Comparison of ENCODE assay signal across 8 cellular contexts in the genomic region with DNA sequence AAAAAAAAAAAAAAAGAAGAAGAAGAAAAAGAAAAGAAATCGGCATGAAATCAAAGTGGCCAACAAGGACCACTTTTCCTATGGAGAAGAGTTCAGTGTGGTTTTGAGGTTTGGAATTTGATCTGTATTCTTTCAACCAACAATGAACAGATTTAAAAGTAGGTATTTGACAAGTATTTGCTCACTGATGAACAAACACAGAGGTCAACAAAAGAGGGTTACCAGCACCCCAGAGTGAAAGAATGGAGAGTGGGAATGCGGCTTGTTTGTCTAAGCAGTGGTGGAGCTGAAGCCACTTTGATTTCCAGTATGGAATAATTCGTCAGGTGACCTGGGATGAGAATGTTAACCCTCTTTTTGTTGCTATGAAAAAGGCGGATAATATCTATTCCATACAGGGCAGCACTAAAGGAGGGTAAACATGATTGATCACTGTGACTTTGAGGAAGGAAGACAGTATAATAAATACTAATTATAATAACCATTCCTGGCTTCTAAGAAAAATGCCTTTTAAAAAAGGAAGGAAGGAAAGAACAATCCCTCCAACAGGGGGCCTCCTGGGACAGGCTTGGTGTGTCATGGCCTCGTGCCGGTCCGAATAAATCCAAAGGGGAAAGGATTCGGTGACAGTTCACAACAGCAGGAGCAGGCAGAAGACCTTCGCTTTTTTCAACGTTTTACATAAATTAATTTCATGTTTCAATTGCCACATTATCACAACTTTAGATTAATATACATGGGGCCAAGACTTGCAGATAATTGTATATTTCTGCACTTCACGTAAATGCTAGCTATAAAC. TPM values are rescaled to one million over a fixed set of nuclear protein-coding genes. Genes with fewer than 3 reads are reported as not detected.
DNase-seq lines count a peak whose midpoint lies in the region; ATAC-seq and TF ChIP-seq lines count a peak whose summit lies in the region.

No MANE protein-coding gene starts in this region.

- TF ChIP-seq CTCF in MCF 10A (IDR thresholded peaks at IDR 0.05; ENCODE audit: unreplicated experiment) (peak; percentile 20), breast epithelium (IDR thresholded peaks at IDR 0.05) (no peak), PC-3 (conservative IDR thresholded peaks at IDR 0.05; ENCODE audit: low read depth, low read length) (peak; percentile 88), testis (IDR thresholded peaks at IDR 0.05) (no peak)

- H3K4me3 ChIP-seq in breast epithelium (no peak overlapping the region), PC-3 (ENCODE audit: low read length) (no peak overlapping the region), testis (no peak overlapping the region)

- no peak overlapping the region for H3K4me3 Mint-ChIP-seq in MCF 10A (ENCODE audit: unreplicated experiment)

- BruUV-seq in MCF 10A (replicated peaks; lab: Mats Ljungman, UMichigan) = no TSS peak
- BruUV-seq in PC-3 (replicated peaks; lab: Mats Ljungman, UMichigan) = no TSS peak

- H2AFZ ChIP-seq in PC-3 (ENCODE audit: low read length) = peak overlapping the region; percentile 13

- no peaks in the 10 kb centered on the region for H3F3A ChIP-seq in PC-3 (ENCODE audit: low read length, unreplicated experiment)

- H3K27ac Mint-ChIP-seq in MCF 10A (ENCODE audit: low read depth, unreplicated experiment) = no peak overlapping the region

- CTCF ChIA-PET in MCF 10A (lab: Yijun Ruan, JAX) (interaction anchor here (0.6 to 1.4 kb wide), 3 partner anchors 31 to 248 kb away, joined by 3 to 5 read pairs (median 4); no protein-coding TSS in a partner anchor), PC-3 (lab: Charles Lee) (no interaction called here)

- POLR2A ChIA-PET in MCF 10A (lab: Yijun Ruan, JAX) = interaction anchor here (0.7 kb wide), 1 partner anchor 261 kb away, joined by 3 read pairs; no protein-coding TSS in a partner anchor
- POLR2A ChIA-PET in PC-3 (lab: Charles Lee; ENCODE audit: unreplicated experiment) = no interaction called here

- H3K27ac ChIP-seq in breast epithelium (no peak overlapping the region), PC-3 (ENCODE audit: low read length) (peak overlapping the region; percentile 19; the same call in 1 of the 2 replicates), testis (no peak overlapping the region)

- WGBS in testis, 2 donors = 57 to 60% methylated on average over 11 of the region's 11 CpGs

- no peak overlapping the region for H3K9ac ChIP-seq in PC-3 (ENCODE audit: low read length)

- no peaks in the 10 kb centered on the region for H3K36me3 ChIP-seq in breast epithelium
- H3K36me3 ChIP-seq in PC-3 (ENCODE audit: low read depth, low read length) = no peaks in the 10 kb centered on the region
- no peaks in the 10 kb centered on the region for H3K36me3 ChIP-seq in testis (ENCODE audit: low read depth, missing control alignments)

- H4K20me1 ChIP-seq in PC-3 (ENCODE audit: low read length) = no peaks in the 10 kb centered on the region

- DNase-seq in MCF 10A (ENCODE audit: unreplicated experiment) = peak; percentile 48
- no peak for DNase-seq in breast epithelium (ENCODE audit: low spot score in 2 of 2)
- peak; percentile 75 for DNase-seq in PC-3
- peak; percentile 24 for DNase-seq in fibroblast of peridontal ligament (ENCODE audit: extremely low read depth)
- peak; percentile 22 for DNase-seq in testis
- no peak for DNase-seq in LoVo (ENCODE audit: low spot score)
- DNase-seq in NCI-H2171 (lab: John Stamatoyannopoulos, UW) = no peak

- ATAC-seq in PC-3 (peak; percentile 76), HG02588 (IDR thresholded peaks at IDR 0.05; ENCODE audit: unreplicated experiment) (no peak)

- peaks cover 6% of the 10 kb centered on the region for H3K4me1 Mint-ChIP-seq in MCF 10A (ENCODE audit: insufficient read depth, unreplicated experiment)

- H3K9me3 Mint-ChIP-seq in MCF 10A (ENCODE audit: unreplicated experiment) = no peaks in the 10 kb centered on the region

- no peaks in the 10 kb centered on the region for H3K9me2 ChIP-seq in PC-3 (replicated peaks; ENCODE audit: low read length)

- intact Hi-C loops in MCF 10A (cut with micrococcal nuclease) (no loop called here), breast epithelium (cut with DNase I; ENCODE audit: low total_unique reads) (no loop called here), PC-3 (cut with micrococcal nuclease) (loop anchor here (1.0 to 10.0 kb wide), 6 partner anchors 15 to 266 kb away; no protein-coding TSS in a partner anchor), testis (cut with DNase I; ENCODE audit: low total_unique reads) (no loop called here)

- no peaks in the 10 kb centered on the region for H3K36me3 Mint-ChIP-seq in MCF 10A (ENCODE audit: insufficient read depth, unreplicated experiment)

- peak overlapping the region; percentile 30 for H3K4me2 ChIP-seq in PC-3 (ENCODE audit: low read length)

- H3K27me3 Mint-ChIP-seq in MCF 10A (ENCODE audit: insufficient read depth, unreplicated experiment) = no peaks in the 10 kb centered on the region

- no peaks in the 10 kb centered on the region for H3K79me2 ChIP-seq in PC-3 (ENCODE audit: low read length)

- H3K9me3 ChIP-seq in breast epithelium = no peaks in the 10 kb centered on the region
- H3K9me3 ChIP-seq in PC-3 (ENCODE audit: low read length) = no peaks in the 10 kb centered on the region
- no peaks in the 10 kb centered on the region for H3K9me3 ChIP-seq in testis

- TF ChIP-seq POLR2A in breast epithelium (IDR thresholded peaks at IDR 0.05) = no peak
- no peak for TF ChIP-seq POLR2A in testis (IDR thresholded peaks at IDR 0.05)

- H3K27me3 ChIP-seq in breast epithelium (peaks cover 0 to 42% of the 10 kb centered on the region in 2 donors), PC-3 (ENCODE audit: low read length) (no peaks in the 10 kb centered on the region), testis (no peaks in the 10 kb centered on the region)

- H3K4me1 ChIP-seq in breast epithelium (no peaks in the 10 kb centered on the region), PC-3 (ENCODE audit: insufficient read depth, low read length) (peaks cover 15% of the 10 kb centered on the region), testis (no peaks in the 10 kb centered on the region)

RNA-seq across cellular contexts. Expression of a gene that starts 37.2 kb away (rescaled TPM):
- total RNA-seq in MCF 10A (2022) (11.2 and 14.4 TPM in 2 replicates), breast epithelium (under 1 TPM; 0.15 to 0.33 (median 0.32) TPM), PC-3 (2014; rRNA removed) (71.2 and 104 TPM in 2 replicates), testis (under 1 TPM; 0.19 to 0.71 TPM)
- 0.90 TPM for polyA plus RNA-seq in testis (ENCODE audit: insufficient read depth, low read depth, low replicate concordance)

Comparison
In these comparisons a context has a peak if more than half of its experiments do, and no peak if none do; other contexts are left out.
1. DNase-seq: peak in MCF 10A (single experiment), PC-3 (single experiment), fibroblast of peridontal ligament (single experiment) and testis (single experiment); none in breast epithelium (0 of 2), LoVo (single experiment) and NCI-H2171 (single experiment).
2. CTCF ChIP-seq: peak in MCF 10A (single experiment) and PC-3 (single experiment); none in breast epithelium (0 of 3) and testis (0 of 3).